ENCODE assay signal across 8 cellular contexts in the genomic region with DNA sequence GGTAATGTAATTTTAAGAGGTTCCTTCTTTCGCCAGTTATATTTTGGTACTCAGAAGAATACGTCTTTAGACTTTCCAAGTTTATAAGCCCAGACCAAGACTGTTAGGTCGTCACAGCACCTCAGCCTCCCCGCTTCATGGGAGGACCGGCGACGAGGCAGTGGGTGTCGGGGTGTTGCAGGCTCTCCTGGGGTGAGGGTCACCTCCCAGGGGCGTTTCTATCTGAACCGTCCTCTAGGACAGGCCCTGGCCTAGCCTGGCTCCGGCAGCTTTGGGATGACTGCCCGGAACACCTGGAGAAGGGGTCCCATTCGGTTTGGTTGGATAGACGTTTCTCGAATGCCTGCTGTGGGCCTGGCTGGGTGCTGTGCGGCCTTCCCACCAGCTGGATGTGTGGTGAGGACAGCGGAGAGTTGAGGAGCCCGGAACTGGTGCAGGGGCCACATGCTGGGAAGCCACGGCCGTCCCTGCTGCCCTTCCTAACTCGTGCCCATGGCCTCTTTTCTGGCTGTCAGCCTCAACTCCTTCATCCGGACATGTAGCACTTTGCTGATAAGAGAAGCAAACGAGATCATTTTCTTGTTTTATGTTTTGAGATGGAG. TPM values are rescaled to one million over a fixed set of nuclear protein-coding genes. Genes with fewer than 3 reads are reported as not detected.
DNase-seq lines count a peak whose midpoint lies in the region; ATAC-seq and TF ChIP-seq lines count a peak whose summit lies in the region.

No MANE protein-coding gene starts in this region.

- peak overlapping the region; percentile 19 for H3K18ac ChIP-seq in trophoblast cell (ENCODE audit: low read length)

- peak overlapping the region; percentile 81 for H3K4me3 ChIP-seq in DOHH2 (ENCODE audit: low read length)
- H3K4me3 ChIP-seq in esophagus squamous epithelium: peak overlapping the region; percentile 80 to 91 (median 90)
- peak overlapping the region; percentile 29 for H3K4me3 ChIP-seq in trophoblast cell (ENCODE audit: low read depth, low read length)

- H4K20me1 ChIP-seq in DOHH2 (ENCODE audit: control insufficient read depth, insufficient read depth, low read depth, low read length): peaks cover 4% of the 10 kb centered on the region; the same call in 1 of the 2 replicates

- H3K4me2 ChIP-seq in DOHH2 (ENCODE audit: low read length) (peak overlapping the region; percentile 80), trophoblast cell (ENCODE audit: low read length) (peak overlapping the region; percentile 73)

- H2BK120ac ChIP-seq in trophoblast cell (ENCODE audit: insufficient read depth, low read length, poor library complexity): no peak overlapping the region

- no peaks in the 10 kb centered on the region for H3K9me2 ChIP-seq in DOHH2 (replicated peaks; ENCODE audit: control insufficient read depth, low read length)

- H3K36me3 ChIP-seq in DOHH2 (ENCODE audit: control insufficient read depth, low read length) (peaks cover 5% of the 10 kb centered on the region; the same call in 1 of the 2 replicates), esophagus squamous epithelium (peaks cover 0 to 25% (median 0%) of the 10 kb centered on the region in 3 donors), trophoblast cell (ENCODE audit: control insufficient read depth in 1 of 2, insufficient read depth in 2 of 2, low read length in 2 of 2) (peaks cover 18 to 19% of the 10 kb centered on the region in 2 experiments)

- peaks cover 2% of the 10 kb centered on the region for H3K79me1 ChIP-seq in trophoblast cell (ENCODE audit: low read length)

- ATAC-seq in HG03280 (IDR thresholded peaks at IDR 0.05; ENCODE audit: unreplicated experiment) (no peak), HG02884 (IDR thresholded peaks at IDR 0.05; ENCODE audit: unreplicated experiment) (no peak)

- peak overlapping the region; percentile 63 for H2AK5ac ChIP-seq in trophoblast cell (ENCODE audit: low read length)

- H3K23ac ChIP-seq in trophoblast cell (ENCODE audit: low read length): no peak overlapping the region

- no peaks in the 10 kb centered on the region for H3K9me3 ChIP-seq in DOHH2 (ENCODE audit: control insufficient read depth, insufficient read depth, low read length)
- H3K9me3 ChIP-seq in esophagus squamous epithelium: no peaks in the 10 kb centered on the region
- H3K9me3 ChIP-seq in trophoblast cell (ENCODE audit: insufficient read depth, low read depth, low read length): no peaks in the 10 kb centered on the region

- peak overlapping the region; percentile 42 for H2BK12ac ChIP-seq in trophoblast cell (ENCODE audit: low read length)

- TF ChIP-seq CTCF in DOHH2 (IDR thresholded peaks at IDR 0.05; ENCODE audit: low read depth, low read length, poor library complexity, severe bottlenecking) (no peak), esophagus squamous epithelium (IDR thresholded peaks at IDR 0.05) (no peak)

- no peak overlapping the region for H2AFZ ChIP-seq in trophoblast cell (ENCODE audit: insufficient read depth, low read length, poor library complexity)

- H3F3A ChIP-seq in DOHH2 (ENCODE audit: control insufficient read depth, insufficient read depth): no peaks in the 10 kb centered on the region

- H3K27ac ChIP-seq in DOHH2 (ENCODE audit: low read depth, low read length): no peak overlapping the region
- H3K27ac ChIP-seq in esophagus squamous epithelium: peak overlapping the region; percentile 90 to 99 (median 97)
- H3K27ac ChIP-seq in trophoblast cell (ENCODE audit: low read depth, low read length): no peak overlapping the region

- peak overlapping the region; percentile 47 for H4K8ac ChIP-seq in trophoblast cell (ENCODE audit: low read depth, low read length)

- DNase-seq in RKO (ENCODE audit: low spot score) (peak; percentile 65), esophagus squamous epithelium (lab: John Stamatoyannopoulos, UW) (no peak), trophoblast cell (no peak), DMS79 treated with DMSO at 0.1 percent for 48 hours (lab: John Stamatoyannopoulos, UW) (no peak), medulla oblongata (ENCODE audit: extremely low spot score) (no peak)

- H3K79me2 ChIP-seq in DOHH2 (ENCODE audit: control insufficient read depth, low read length) (peaks cover 51% of the 10 kb centered on the region), trophoblast cell (ENCODE audit: control insufficient read depth, insufficient read depth, low read length, poor library complexity) (peaks cover 11% of the 10 kb centered on the region)

- H3K4me1 ChIP-seq in DOHH2 (ENCODE audit: control insufficient read depth, low read length) (peaks cover 13% of the 10 kb centered on the region), esophagus squamous epithelium (peaks cover 38 to 68% (median 39%) of the 10 kb centered on the region in 3 donors), trophoblast cell (ENCODE audit: control insufficient read depth in 1 of 2, insufficient read depth in 2 of 2, low read length in 2 of 2) (peaks cover 9% of the 10 kb centered on the region in 2 experiments)

- H3K4ac ChIP-seq in trophoblast cell (ENCODE audit: low read depth, low read length): peak overlapping the region; percentile 71

- intact Hi-C loops in esophagus squamous epithelium (cut with DNase I): no loop called here

- H3K27me3 ChIP-seq in DOHH2 (ENCODE audit: control insufficient read depth, low read length) (no peaks in the 10 kb centered on the region), esophagus squamous epithelium (peaks cover 0 to 2% (median 0%) of the 10 kb centered on the region in 4 donors), trophoblast cell (ENCODE audit: insufficient read depth, low read length) (no peaks in the 10 kb centered on the region)

- no peak for TF ChIP-seq POLR2A in esophagus squamous epithelium (IDR thresholded peaks at IDR 0.05)

- no peak overlapping the region for H3K9ac ChIP-seq in trophoblast cell (ENCODE audit: low read length)

- H3K14ac ChIP-seq in trophoblast cell (ENCODE audit: low read length): peak overlapping the region; percentile 58

- peak overlapping the region; percentile 67 for H4K12ac ChIP-seq in trophoblast cell (ENCODE audit: low read depth, low read length)

- WGBS in esophagus squamous epithelium, 2 donors: 28 to 44% methylated on average over 7 to 13 of the region's 23 CpGs
- no CpG with 5 or more reads among the region's 23 CpGs for WGBS in trophoblast cell (ENCODE audit: extremely low coverage, insufficient coverage, insufficient read length)

- H4K91ac ChIP-seq in trophoblast cell (ENCODE audit: low read depth, low read length): peak overlapping the region; percentile 8

- no peak overlapping the region for H2BK5ac ChIP-seq in trophoblast cell (ENCODE audit: low read depth, low read length, poor library complexity)

RNA-seq across cellular contexts. Expression of a gene that starts 1.1 kb away (rescaled TPM):
- total RNA-seq in esophagus squamous epithelium: 10 to 100 TPM; 48.4 to 65.1 (median 55.8) TPM
- 57.6 and 60.3 TPM in 2 replicates for polyA plus RNA-seq in trophoblast cell (2013)

RNA-seq across cellular contexts. Expression of a gene that starts 19.3 kb away (rescaled TPM):
- not detected for total RNA-seq in esophagus squamous epithelium
- 0.15 and 0.18 TPM in 2 replicates for polyA plus RNA-seq in trophoblast cell (2013)

RNA-seq across cellular contexts. Expression of a gene that starts 56.6 kb away (rescaled TPM):
- total RNA-seq in esophagus squamous epithelium: 10 to 100 TPM; 17.4 to 25.5 (median 21.7) TPM
- polyA plus RNA-seq in trophoblast cell (2013): 25.9 and 27.2 TPM in 2 replicates

Comparison
In these comparisons a context has a peak if more than half of its experiments do, and no peak if none do; other contexts are left out.
1. H3K27ac ChIP-seq: peak in esophagus squamous epithelium (4 of 4); none in DOHH2 (single experiment) and trophoblast cell (single experiment).
2. H3K4me3 ChIP-seq: peak in every context shown above with its lines; median percentile 90 in esophagus squamous epithelium; 81 in DOHH2; 29 in trophoblast cell.